Comparison of ENCODE assay signal across 18 cellular contexts in genomic region chr12:101737476-101737875, GRCh38. TPM values are rescaled to one million over a fixed set of nuclear protein-coding genes. Genes with fewer than 3 reads are reported as not detected.
DNase-seq lines count a peak whose midpoint lies in the region; ATAC-seq, FAIRE-seq and TF ChIP-seq lines count a peak whose summit lies in the region.
"Had no signal": no experiment of that assay in that cellular context is flagged by ENCODE, and none has a peak within 500 bp of the region (broad histone marks: within the 10 kb centered on the region; RNA-seq: fewer than 3 reads in every experiment).

No MANE protein-coding gene starts in this region.

- ATAC-seq in HepG2, result no peak
- no peak for ATAC-seq in right lobe of liver
- ATAC-seq in HG02970 (IDR thresholded peaks at IDR 0.05; ENCODE audit: low FRiP score, unreplicated experiment), result no peak
- no peak for ATAC-seq in GM19467 (IDR thresholded peaks at IDR 0.05; ENCODE audit: unreplicated experiment)

- no TSS peak for BruUV-seq in HepG2 (replicated peaks; lab: Mats Ljungman, UMichigan)

- no peak overlapping the region for H2AFZ ChIP-seq in HepG2 (ENCODE audit: low read length)
- no peak overlapping the region for H2AFZ ChIP-seq in OCI-LY1 (ENCODE audit: low read length)

- no peak overlapping the region for H3K27ac ChIP-seq in HepG2 (ENCODE audit: extremely low read length, insufficient read depth, low read length)
- no peak overlapping the region for H3K27ac ChIP-seq in right lobe of liver
- H3K27ac ChIP-seq in OCI-LY1 (ENCODE audit: low read depth, low read length, poor library complexity, severe bottlenecking), result peak overlapping the region; percentile 50
- H3K27ac ChIP-seq: BLaER1 had no signal

- no peaks in the 10 kb centered on the region for H4K20me1 ChIP-seq in HepG2 (ENCODE audit: insufficient read depth, low read length)
- H4K20me1 ChIP-seq in OCI-LY1 (ENCODE audit: insufficient read depth, low read length), result no peaks in the 10 kb centered on the region
- H4K20me1 ChIP-seq: BLaER1 had no signal

- WGBS in HepG2 (ENCODE audit: low lambda C conversion rate), result 98% methylated on average over 6 of the region's 6 CpGs
- 96% methylated on average over 6 of the region's 6 CpGs for WGBS in right lobe of liver (ENCODE audit: insufficient coverage, low coverage, low lambda C conversion rate, missing lambda C conversion rate)

- intact Hi-C loops in HepG2 (cut with micrococcal nuclease; ENCODE audit: unreplicated experiment), result no loop called here
- intact Hi-C loops in right lobe of liver (cut with DNase I), result no loop called here

- H3K4me2 ChIP-seq in HepG2 (ENCODE audit: low read depth, low read length) (no peak overlapping the region), OCI-LY1 (ENCODE audit: low read length) (no peak overlapping the region)
- H3K4me2 ChIP-seq: BLaER1 had no signal

- TF ChIP-seq CTCF in HepG2 (CRISPR knock-in tag; IDR thresholded peaks at IDR 0.05), result no peak
- no peak for TF ChIP-seq CTCF in right lobe of liver (IDR thresholded peaks at IDR 0.05)
- no peak for TF ChIP-seq CTCF in OCI-LY1 (IDR thresholded peaks at IDR 0.05; ENCODE audit: low read length)

- no peak for TF ChIP-seq POLR2A in HepG2 (IDR thresholded peaks at IDR 0.05; ENCODE audit: insufficient read depth in 1 of 2, low read depth in 2 of 2, low read length in 2 of 2)
- no peak for TF ChIP-seq POLR2A in right lobe of liver (IDR thresholded peaks at IDR 0.05)

- FAIRE-seq in HepG2 (lab: Jason Lieb, UNC), result no peak
- FAIRE-seq: H1 had no signal

- TF ChIP-seq RAD21 in HepG2 (CRISPR knock-in tag; IDR thresholded peaks at IDR 0.05), result no peak

- H3K9me3 ChIP-seq in HepG2 (ENCODE audit: low read length) (no peaks in the 10 kb centered on the region), right lobe of liver (no peaks in the 10 kb centered on the region), OCI-LY1 (ENCODE audit: low read length) (no peaks in the 10 kb centered on the region)
- H3K9me3 ChIP-seq: Caco-2, HAP-1 had no signal

- no peaks in the 10 kb centered on the region for H3K9me2 ChIP-seq in OCI-LY1 (ENCODE audit: low read depth, low read length)

- H3K79me2 ChIP-seq in HepG2 (ENCODE audit: insufficient read depth, low read length) (no peaks in the 10 kb centered on the region), OCI-LY1 (ENCODE audit: insufficient read depth, low read length) (no peaks in the 10 kb centered on the region)

- POLR2A ChIA-PET in HepG2 (lab: Yijun Ruan, JAX), result no interaction called here

- DNase-seq in HepG2 (ENCODE audit: low spot score) (no peak), right lobe of liver (no peak), left kidney (ENCODE audit: low read depth, low spot score) (peak; percentile 4), OCI-M1 (lab: John Stamatoyannopoulos, UW) (no peak)
- DNase-seq: 8988T; AML-193; Caco-2; CD8-positive, alpha-beta memory T cell; DMS53; GF-D8; IMR-90; KG1 had no signal

- CTCF ChIA-PET in HepG2 (lab: Yijun Ruan, JAX; ENCODE audit: low intra/inter-chr PET ratio, low total read pairs), result no interaction called here

- H3K9ac ChIP-seq in HepG2 (ENCODE audit: insufficient read depth, low read depth, low read length) (no peak overlapping the region), OCI-LY1 (ENCODE audit: low read length) (no peak overlapping the region)
- H3K9ac ChIP-seq: BLaER1 had no signal

- 0 out of 2 replicates have a peak, but pooled peaks cover 2% of the 10 kb centered on the region for H3F3A ChIP-seq in OCI-LY1 (ENCODE audit: insufficient read depth, low read length)

- TF ChIP-seq EP300 in HepG2 (IDR thresholded peaks at IDR 0.05; ENCODE audit: low read depth in 2 of 2, low read length in 2 of 2) (no peak), HepG2 (CRISPR knock-in tag; IDR thresholded peaks at IDR 0.05; ENCODE audit: borderline replicate concordance) (no peak)

- peaks cover 3 to 34% of the 10 kb centered on the region in 2 experiments; a peak in 4 of 5 replicates for H3K36me3 ChIP-seq in HepG2 (replicated peaks in 1 of 2; ENCODE audit: control insufficient read depth in 1 of 2, insufficient read depth in 2 of 2, low read length in 2 of 2)
- H3K36me3 ChIP-seq in right lobe of liver, result peaks cover 0 to 32% (median 5%) of the 10 kb centered on the region in 4 donors
- H3K36me3 ChIP-seq in OCI-LY1 (ENCODE audit: insufficient read depth, low read length), result peaks cover 73% of the 10 kb centered on the region

- H3K4me1 ChIP-seq in HepG2 (ENCODE audit: insufficient read depth, low read length), result no peaks in the 10 kb centered on the region
- H3K4me1 ChIP-seq in right lobe of liver, result peaks cover 0 to 12% (median 2%) of the 10 kb centered on the region in 4 donors
- H3K4me1 ChIP-seq in OCI-LY1 (ENCODE audit: insufficient read depth, low read length, severe bottlenecking), result peaks cover 54% of the 10 kb centered on the region
- H3K4me1 ChIP-seq: Caco-2 had no signal

- no peaks in the 10 kb centered on the region for H3K27me3 ChIP-seq in HepG2 (ENCODE audit: control insufficient read depth in 1 of 2, insufficient read depth in 2 of 2, low read length in 2 of 2)
- no peaks in the 10 kb centered on the region for H3K27me3 ChIP-seq in right lobe of liver
- no peaks in the 10 kb centered on the region for H3K27me3 ChIP-seq in OCI-LY1 (ENCODE audit: insufficient read depth, low read length)
- H3K27me3 ChIP-seq: BLaER1 had no signal

- H3K4me3 ChIP-seq in HepG2 (replicated peaks in 1 of 3; ENCODE audit: insufficient read depth in 1 of 3, low read depth in 2 of 3, low read length in 3 of 3), result no peak overlapping the region
- H3K4me3 ChIP-seq in right lobe of liver, result no peak overlapping the region
- no peak overlapping the region for H3K4me3 ChIP-seq in OCI-LY1 (ENCODE audit: low read depth, low read length, poor library complexity, severe bottlenecking)
- H3K4me3 ChIP-seq: BLaER1, HAP-1 had no signal

- in situ Hi-C loops in HepG2 (cut with HindIII; ENCODE audit: extremely low pct_ligation_motif_present, low pct_unique_long_range_greater_than_20kb), result no loop called here

TF ChIP-seq in HepG2, 621 proteins besides CTCF, POLR2A, EP300 and RAD21:
- peak; percentile 65 for TF ChIP-seq RBM22 (optimal IDR thresholded peaks at IDR 0.05; ENCODE audit: low read length)
- no peak for TF ChIP-seq KLF16 (CRISPR knock-in tag; IDR thresholded peaks at IDR 0.05)
- no peak for TF ChIP-seq PRMT3 (CRISPR knock-in tag; IDR thresholded peaks at IDR 0.05; ENCODE audit: borderline replicate concordance, low read depth)

RNA-seq across cellular contexts. Expression of gene SYCP3, which starts 1.8 kb away (rescaled TPM):
- total RNA-seq in HepG2 (2016; rRNA removed; fragmentation: Illumina TruSeq; extraction: Trizol) (not detected in 2 replicates), right lobe of liver (not detected)
- not detected in 2 replicates for total RNA-seq in HepG2 (2016; cell fraction: cytosol; rRNA removed; fragmentation: Illumina TruSeq; extraction: Trizol; ENCODE audit: low read depth)
- not detected in 2 replicates for total RNA-seq in HepG2 (2016; cell fraction: insoluble cytoplasmic fraction; rRNA removed; fragmentation: Illumina TruSeq; extraction: Trizol)
- not detected in 2 replicates for total RNA-seq in HepG2 (2016; cell fraction: membrane; rRNA removed; fragmentation: Illumina TruSeq; extraction: Trizol)
- not detected in 2 replicates for total RNA-seq in HepG2 (2016; cell fraction: nucleus; rRNA removed; fragmentation: Illumina TruSeq; extraction: Trizol)
- not detected in 2 replicates for polyA plus RNA-seq in HepG2 (2011; rRNA removed)
- not detected in 2 replicates for polyA plus RNA-seq in HepG2 (2011; cell fraction: cytosol; rRNA removed)
- polyA plus RNA-seq in HepG2 (2011; cell fraction: nucleus; rRNA removed), result not detected in 2 replicates
- polyA plus RNA-seq in HepG2 (2012), result 0.97 and 1.0 TPM in 2 replicates
- polyA plus RNA-seq in HepG2 (2016; cell fraction: cytosol; fragmentation: Illumina TruSeq; extraction: Trizol; ENCODE audit: low read depth), result not detected in 2 replicates
- not detected in 2 replicates for polyA plus RNA-seq in HepG2 (2016; cell fraction: insoluble cytoplasmic fraction; fragmentation: Illumina TruSeq; extraction: Trizol; ENCODE audit: low read depth)
- not detected in 2 replicates for polyA plus RNA-seq in HepG2 (2016; cell fraction: membrane; fragmentation: Illumina TruSeq; extraction: Trizol; ENCODE audit: low read depth)
- not detected in 2 replicates for polyA plus RNA-seq in HepG2 (2016; cell fraction: nucleus; fragmentation: Illumina TruSeq; extraction: Trizol; ENCODE audit: insufficient read depth, low read depth)
- polyA minus RNA-seq in HepG2 (2011; rRNA and poly(A)+ RNA removed; ENCODE audit: low replicate concordance), result 0.12 TPM in 1 of 2 replicates, not detected in the other
- not detected in 2 replicates for polyA minus RNA-seq in HepG2 (2011; cell fraction: cytosol; rRNA and poly(A)+ RNA removed)
- polyA minus RNA-seq in HepG2 (2011; cell fraction: nucleus; rRNA and poly(A)+ RNA removed), result 0.50 and 0.90 TPM in 2 replicates
- total RNA-seq: IMR-90 had no signal

RNA-seq across cellular contexts. Expression of gene CHPT1, which starts 40.0 kb away (rescaled TPM):
- total RNA-seq in HepG2 (2016; rRNA removed; fragmentation: Illumina TruSeq; extraction: Trizol) (129 and 178 TPM in 2 replicates), right lobe of liver (100 to 1,000 TPM in 1 of 6 experiments, 10 to 100 TPM in 5; 52.3 to 110 (median 75.8) TPM)
- total RNA-seq in HepG2 (2016; cell fraction: cytosol; rRNA removed; fragmentation: Illumina TruSeq; extraction: Trizol; ENCODE audit: low read depth), result 208 and 211 TPM in 2 replicates
- total RNA-seq in HepG2 (2016; cell fraction: insoluble cytoplasmic fraction; rRNA removed; fragmentation: Illumina TruSeq; extraction: Trizol), result 126 and 183 TPM in 2 replicates
- total RNA-seq in HepG2 (2016; cell fraction: membrane; rRNA removed; fragmentation: Illumina TruSeq; extraction: Trizol), result 296 and 310 TPM in 2 replicates
- total RNA-seq in HepG2 (2016; cell fraction: nucleus; rRNA removed; fragmentation: Illumina TruSeq; extraction: Trizol), result 171 and 189 TPM in 2 replicates
- polyA plus RNA-seq in HepG2 (2011; rRNA removed), result 88.1 and 117 TPM in 2 replicates
- polyA plus RNA-seq in HepG2 (2011; cell fraction: cytosol; rRNA removed), result 49.7 and 67.3 TPM in 2 replicates
- 44.4 and 56.5 TPM in 2 replicates for polyA plus RNA-seq in HepG2 (2011; cell fraction: nucleus; rRNA removed)
- 90.0 and 113 TPM in 2 replicates for polyA plus RNA-seq in HepG2 (2012)
- polyA plus RNA-seq in HepG2 (2016; cell fraction: cytosol; fragmentation: Illumina TruSeq; extraction: Trizol; ENCODE audit: low read depth), result 361 and 410 TPM in 2 replicates
- 161 and 176 TPM in 2 replicates for polyA plus RNA-seq in HepG2 (2016; cell fraction: insoluble cytoplasmic fraction; fragmentation: Illumina TruSeq; extraction: Trizol; ENCODE audit: low read depth)
- polyA plus RNA-seq in HepG2 (2016; cell fraction: membrane; fragmentation: Illumina TruSeq; extraction: Trizol; ENCODE audit: low read depth), result 379 and 382 TPM in 2 replicates
- 235 and 262 TPM in 2 replicates for polyA plus RNA-seq in HepG2 (2016; cell fraction: nucleus; fragmentation: Illumina TruSeq; extraction: Trizol; ENCODE audit: insufficient read depth, low read depth)
- polyA minus RNA-seq in HepG2 (2011; rRNA and poly(A)+ RNA removed; ENCODE audit: low replicate concordance), result 12.6 and 91.0 TPM in 2 replicates
- 46.9 and 67.8 TPM in 2 replicates for polyA minus RNA-seq in HepG2 (2011; cell fraction: cytosol; rRNA and poly(A)+ RNA removed)
- 134 and 160 TPM in 2 replicates for polyA minus RNA-seq in HepG2 (2011; cell fraction: nucleus; rRNA and poly(A)+ RNA removed)
